In the genomic region with DNA sequence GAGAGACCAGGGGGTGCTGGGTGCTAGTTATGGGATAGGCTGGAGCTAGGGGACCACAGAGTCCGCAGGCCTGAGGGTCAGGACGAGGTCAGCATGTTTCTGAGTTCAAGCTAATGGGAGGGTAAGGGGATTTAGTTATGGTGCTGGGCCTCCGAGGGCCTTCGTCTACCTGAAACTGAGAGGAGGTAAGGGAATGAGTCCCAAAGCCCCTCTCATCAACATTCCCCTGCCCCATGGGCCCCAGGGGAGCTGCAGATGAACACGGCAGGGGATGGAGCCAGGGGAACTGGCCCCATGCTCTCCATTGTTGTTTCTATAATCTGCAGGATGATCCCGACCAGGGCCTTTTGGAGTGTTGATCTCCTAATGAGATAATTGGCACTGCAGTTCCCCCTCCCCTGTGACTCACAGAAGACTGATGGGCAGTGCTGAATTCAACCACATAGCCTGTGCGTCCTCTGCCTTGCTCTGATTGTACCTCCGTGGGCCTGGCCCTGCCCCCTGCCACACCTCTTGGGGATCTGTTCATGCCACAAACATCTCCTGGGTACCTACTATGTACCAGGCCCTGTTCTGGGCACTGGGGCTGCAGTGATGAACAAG, we compare ENCODE assay signal across 1 cellular context.
TF ChIP-seq lines count a peak whose summit lies in the region.

No MANE protein-coding gene starts in this region.

TF ChIP-seq in GM23338, 12 proteins besides CTCF, POLR2A, EP300 and RAD21:
- TF ChIP-seq, protein P1, sequence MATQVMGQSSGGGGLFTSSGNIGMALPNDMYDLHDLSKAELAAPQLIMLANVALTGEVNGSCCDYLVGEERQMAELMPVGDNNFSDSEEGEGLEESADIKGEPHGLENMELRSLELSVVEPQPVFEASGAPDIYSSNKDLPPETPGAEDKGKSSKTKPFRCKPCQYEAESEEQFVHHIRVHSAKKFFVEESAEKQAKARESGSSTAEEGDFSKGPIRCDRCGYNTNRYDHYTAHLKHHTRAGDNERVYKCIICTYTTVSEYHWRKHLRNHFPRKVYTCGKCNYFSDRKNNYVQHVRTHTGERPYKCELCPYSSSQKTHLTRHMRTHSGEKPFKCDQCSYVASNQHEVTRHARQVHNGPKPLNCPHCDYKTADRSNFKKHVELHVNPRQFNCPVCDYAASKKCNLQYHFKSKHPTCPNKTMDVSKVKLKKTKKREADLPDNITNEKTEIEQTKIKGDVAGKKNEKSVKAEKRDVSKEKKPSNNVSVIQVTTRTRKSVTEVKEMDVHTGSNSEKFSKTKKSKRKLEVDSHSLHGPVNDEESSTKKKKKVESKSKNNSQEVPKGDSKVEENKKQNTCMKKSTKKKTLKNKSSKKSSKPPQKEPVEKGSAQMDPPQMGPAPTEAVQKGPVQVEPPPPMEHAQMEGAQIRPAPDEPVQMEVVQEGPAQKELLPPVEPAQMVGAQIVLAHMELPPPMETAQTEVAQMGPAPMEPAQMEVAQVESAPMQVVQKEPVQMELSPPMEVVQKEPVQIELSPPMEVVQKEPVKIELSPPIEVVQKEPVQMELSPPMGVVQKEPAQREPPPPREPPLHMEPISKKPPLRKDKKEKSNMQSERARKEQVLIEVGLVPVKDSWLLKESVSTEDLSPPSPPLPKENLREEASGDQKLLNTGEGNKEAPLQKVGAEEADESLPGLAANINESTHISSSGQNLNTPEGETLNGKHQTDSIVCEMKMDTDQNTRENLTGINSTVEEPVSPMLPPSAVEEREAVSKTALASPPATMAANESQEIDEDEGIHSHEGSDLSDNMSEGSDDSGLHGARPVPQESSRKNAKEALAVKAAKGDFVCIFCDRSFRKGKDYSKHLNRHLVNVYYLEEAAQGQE (IDR thresholded peaks at IDR 0.05; ENCODE audit: unreplicated experiment): no peak
- TF ChIP-seq ZNF114 (CRISPR knock-in tag; IDR thresholded peaks at IDR 0.05) (no peak), POLR2AphosphoS5 (IDR thresholded peaks at IDR 0.05; ENCODE audit: low read depth) (no peak), STAT1 (IDR thresholded peaks at IDR 0.05; ENCODE audit: unreplicated experiment) (no peak), NANOG (IDR thresholded peaks at IDR 0.05; ENCODE audit: borderline replicate concordance) (no peak), JUNB (IDR thresholded peaks at IDR 0.05; ENCODE audit: unreplicated experiment) (no peak), EZH2phosphoT487 (IDR thresholded peaks at IDR 0.05; ENCODE audit: unreplicated experiment) (no peak)
